1 cellular context compared by ENCODE assay signal in genomic region chr6:26193467-26194328, GRCh38.
TF ChIP-seq lines count a peak whose summit lies in the region.

No MANE protein-coding gene starts in this region.

TF ChIP-seq in K562, 482 proteins besides CTCF, POLR2A, EP300 and RAD21 (continued from another document and continues in another):
- TF ChIP-seq SP1 (CRISPR knock-in tag; IDR thresholded peaks at IDR 0.05) = no peak; the same call in 1 of the 2 replicates
- TF ChIP-seq, protein P1, sequence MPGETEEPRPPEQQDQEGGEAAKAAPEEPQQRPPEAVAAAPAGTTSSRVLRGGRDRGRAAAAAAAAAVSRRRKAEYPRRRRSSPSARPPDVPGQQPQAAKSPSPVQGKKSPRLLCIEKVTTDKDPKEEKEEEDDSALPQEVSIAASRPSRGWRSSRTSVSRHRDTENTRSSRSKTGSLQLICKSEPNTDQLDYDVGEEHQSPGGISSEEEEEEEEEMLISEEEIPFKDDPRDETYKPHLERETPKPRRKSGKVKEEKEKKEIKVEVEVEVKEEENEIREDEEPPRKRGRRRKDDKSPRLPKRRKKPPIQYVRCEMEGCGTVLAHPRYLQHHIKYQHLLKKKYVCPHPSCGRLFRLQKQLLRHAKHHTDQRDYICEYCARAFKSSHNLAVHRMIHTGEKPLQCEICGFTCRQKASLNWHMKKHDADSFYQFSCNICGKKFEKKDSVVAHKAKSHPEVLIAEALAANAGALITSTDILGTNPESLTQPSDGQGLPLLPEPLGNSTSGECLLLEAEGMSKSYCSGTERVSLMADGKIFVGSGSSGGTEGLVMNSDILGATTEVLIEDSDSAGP (CRISPR knock-in tag; IDR thresholded peaks at IDR 0.05) = no peak
- no peak for TF ChIP-seq ZHX1 (conservative IDR thresholded peaks at IDR 0.05; ENCODE audit: low read length)
- peak; percentile 72 for TF ChIP-seq SOX6 (IDR thresholded peaks at IDR 0.05)
- TF ChIP-seq ZNF644 (tag; IDR thresholded peaks at IDR 0.05; ENCODE audit: low read depth) = no peak
- TF ChIP-seq, protein P2, sequence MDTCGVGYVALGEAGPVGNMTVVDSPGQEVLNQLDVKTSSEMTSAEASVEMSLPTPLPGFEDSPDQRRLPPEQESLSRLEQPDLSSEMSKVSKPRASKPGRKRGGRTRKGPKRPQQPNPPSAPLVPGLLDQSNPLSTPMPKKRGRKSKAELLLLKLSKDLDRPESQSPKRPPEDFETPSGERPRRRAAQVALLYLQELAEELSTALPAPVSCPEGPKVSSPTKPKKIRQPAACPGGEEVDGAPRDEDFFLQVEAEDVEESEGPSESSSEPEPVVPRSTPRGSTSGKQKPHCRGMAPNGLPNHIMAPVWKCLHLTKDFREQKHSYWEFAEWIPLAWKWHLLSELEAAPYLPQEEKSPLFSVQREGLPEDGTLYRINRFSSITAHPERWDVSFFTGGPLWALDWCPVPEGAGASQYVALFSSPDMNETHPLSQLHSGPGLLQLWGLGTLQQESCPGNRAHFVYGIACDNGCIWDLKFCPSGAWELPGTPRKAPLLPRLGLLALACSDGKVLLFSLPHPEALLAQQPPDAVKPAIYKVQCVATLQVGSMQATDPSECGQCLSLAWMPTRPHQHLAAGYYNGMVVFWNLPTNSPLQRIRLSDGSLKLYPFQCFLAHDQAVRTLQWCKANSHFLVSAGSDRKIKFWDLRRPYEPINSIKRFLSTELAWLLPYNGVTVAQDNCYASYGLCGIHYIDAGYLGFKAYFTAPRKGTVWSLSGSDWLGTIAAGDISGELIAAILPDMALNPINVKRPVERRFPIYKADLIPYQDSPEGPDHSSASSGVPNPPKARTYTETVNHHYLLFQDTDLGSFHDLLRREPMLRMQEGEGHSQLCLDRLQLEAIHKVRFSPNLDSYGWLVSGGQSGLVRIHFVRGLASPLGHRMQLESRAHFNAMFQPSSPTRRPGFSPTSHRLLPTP (IDR thresholded peaks at IDR 0.05; ENCODE audit: borderline replicate concordance, extremely low read depth, insufficient read length) = no peak
- no peak for TF ChIP-seq ZFX (CRISPR knock-in tag; IDR thresholded peaks at IDR 0.05)
- no peak for TF ChIP-seq CBX1 (IDR thresholded peaks at IDR 0.05; ENCODE audit: low read depth)
- TF ChIP-seq MAFK (IDR thresholded peaks at IDR 0.05; ENCODE audit: low read length) = no peak
- TF ChIP-seq CHD4 (IDR thresholded peaks at IDR 0.05; ENCODE audit: insufficient read depth, insufficient replicate concordance, low read depth, low read length, poor library complexity, severe bottlenecking) = no peak
- no peak for TF ChIP-seq HDAC3 (IDR thresholded peaks at IDR 0.05; ENCODE audit: borderline replicate concordance, partially characterized antibody)
- no peak for TF ChIP-seq ESRRB (CRISPR knock-in tag; IDR thresholded peaks at IDR 0.05; ENCODE audit: borderline replicate concordance)
- no peak for TF ChIP-seq MNT (conservative IDR thresholded peaks at IDR 0.05)
- no peak for TF ChIP-seq KLF10 (CRISPR knock-in tag; IDR thresholded peaks at IDR 0.05)
- TF ChIP-seq ZBED1 (IDR thresholded peaks at IDR 0.05) = no peak; the same call in 1 of the 2 replicates
- TF ChIP-seq ATF1 (CRISPR knock-in tag; IDR thresholded peaks at IDR 0.05) = no peak
- TF ChIP-seq ATF1 (tag; IDR thresholded peaks at IDR 0.05) = no peak
- TF ChIP-seq NCOR1 (IDR thresholded peaks at IDR 0.05) = no peak
- no peak for TF ChIP-seq ADNP (tag; IDR thresholded peaks at IDR 0.05)
- no peak for TF ChIP-seq TAL1 (IDR thresholded peaks at IDR 0.05)
- TF ChIP-seq MYBL2 (IDR thresholded peaks at IDR 0.05; ENCODE audit: low read depth) = no peak
- TF ChIP-seq MYBL2 (CRISPR knock-in tag; IDR thresholded peaks at IDR 0.05; ENCODE audit: borderline replicate concordance) = no peak
- TF ChIP-seq ZNF324 (CRISPR knock-in tag; IDR thresholded peaks at IDR 0.05) = no peak
- no peak for TF ChIP-seq POU5F1 (IDR thresholded peaks at IDR 0.05; ENCODE audit: borderline replicate concordance, low read depth, low read length, partially characterized antibody)
- no peak for TF ChIP-seq SMARCA5 (IDR thresholded peaks at IDR 0.05)
- TF ChIP-seq, protein P3, sequence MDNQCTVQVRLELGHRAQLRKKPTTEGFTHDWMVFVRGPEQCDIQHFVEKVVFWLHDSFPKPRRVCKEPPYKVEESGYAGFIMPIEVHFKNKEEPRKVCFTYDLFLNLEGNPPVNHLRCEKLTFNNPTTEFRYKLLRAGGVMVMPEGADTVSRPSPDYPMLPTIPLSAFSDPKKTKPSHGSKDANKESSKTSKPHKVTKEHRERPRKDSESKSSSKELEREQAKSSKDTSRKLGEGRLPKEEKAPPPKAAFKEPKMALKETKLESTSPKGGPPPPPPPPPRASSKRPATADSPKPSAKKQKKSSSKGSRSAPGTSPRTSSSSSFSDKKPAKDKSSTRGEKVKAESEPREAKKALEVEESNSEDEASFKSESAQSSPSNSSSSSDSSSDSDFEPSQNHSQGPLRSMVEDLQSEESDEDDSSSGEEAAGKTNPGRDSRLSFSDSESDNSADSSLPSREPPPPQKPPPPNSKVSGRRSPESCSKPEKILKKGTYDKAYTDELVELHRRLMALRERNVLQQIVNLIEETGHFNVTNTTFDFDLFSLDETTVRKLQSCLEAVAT (IDR thresholded peaks at IDR 0.05) = peak; percentile 12 to 68; a peak in 2 of 4 replicates
- TF ChIP-seq ZNF12 (CRISPR knock-in tag; IDR thresholded peaks at IDR 0.05) = no peak
- peak; percentile 13; the same call in 1 of the 2 replicates for TF ChIP-seq STAT5A (IDR thresholded peaks at IDR 0.05; ENCODE audit: borderline replicate concordance, low read length)
- TF ChIP-seq NRF1 (conservative IDR thresholded peaks at IDR 0.05 in 1 of 2, IDR thresholded peaks at IDR 0.05 in 1 of 2) = no peak
- TF ChIP-seq HOXB6 (CRISPR knock-in tag; IDR thresholded peaks at IDR 0.05; ENCODE audit: borderline replicate concordance) = no peak
- no peak for TF ChIP-seq ZNF282 (CRISPR knock-in tag; IDR thresholded peaks at IDR 0.05)
- TF ChIP-seq, protein P4, sequence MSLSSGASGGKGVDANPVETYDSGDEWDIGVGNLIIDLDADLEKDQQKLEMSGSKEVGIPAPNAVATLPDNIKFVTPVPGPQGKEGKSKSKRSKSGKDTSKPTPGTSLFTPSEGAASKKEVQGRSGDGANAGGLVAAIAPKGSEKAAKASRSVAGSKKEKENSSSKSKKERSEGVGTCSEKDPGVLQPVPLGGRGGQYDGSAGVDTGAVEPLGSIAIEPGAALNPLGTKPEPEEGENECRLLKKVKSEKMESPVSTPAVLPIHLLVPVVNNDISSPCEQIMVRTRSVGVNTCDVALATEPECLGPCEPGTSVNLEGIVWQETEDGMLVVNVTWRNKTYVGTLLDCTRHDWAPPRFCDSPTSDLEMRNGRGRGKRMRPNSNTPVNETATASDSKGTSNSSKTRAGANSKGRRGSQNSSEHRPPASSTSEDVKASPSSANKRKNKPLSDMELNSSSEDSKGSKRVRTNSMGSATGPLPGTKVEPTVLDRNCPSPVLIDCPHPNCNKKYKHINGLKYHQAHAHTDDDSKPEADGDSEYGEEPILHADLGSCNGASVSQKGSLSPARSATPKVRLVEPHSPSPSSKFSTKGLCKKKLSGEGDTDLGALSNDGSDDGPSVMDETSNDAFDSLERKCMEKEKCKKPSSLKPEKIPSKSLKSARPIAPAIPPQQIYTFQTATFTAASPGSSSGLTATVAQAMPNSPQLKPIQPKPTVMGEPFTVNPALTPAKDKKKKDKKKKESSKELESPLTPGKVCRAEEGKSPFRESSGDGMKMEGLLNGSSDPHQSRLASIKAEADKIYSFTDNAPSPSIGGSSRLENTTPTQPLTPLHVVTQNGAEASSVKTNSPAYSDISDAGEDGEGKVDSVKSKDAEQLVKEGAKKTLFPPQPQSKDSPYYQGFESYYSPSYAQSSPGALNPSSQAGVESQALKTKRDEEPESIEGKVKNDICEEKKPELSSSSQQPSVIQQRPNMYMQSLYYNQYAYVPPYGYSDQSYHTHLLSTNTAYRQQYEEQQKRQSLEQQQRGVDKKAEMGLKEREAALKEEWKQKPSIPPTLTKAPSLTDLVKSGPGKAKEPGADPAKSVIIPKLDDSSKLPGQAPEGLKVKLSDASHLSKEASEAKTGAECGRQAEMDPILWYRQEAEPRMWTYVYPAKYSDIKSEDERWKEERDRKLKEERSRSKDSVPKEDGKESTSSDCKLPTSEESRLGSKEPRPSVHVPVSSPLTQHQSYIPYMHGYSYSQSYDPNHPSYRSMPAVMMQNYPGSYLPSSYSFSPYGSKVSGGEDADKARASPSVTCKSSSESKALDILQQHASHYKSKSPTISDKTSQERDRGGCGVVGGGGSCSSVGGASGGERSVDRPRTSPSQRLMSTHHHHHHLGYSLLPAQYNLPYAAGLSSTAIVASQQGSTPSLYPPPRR (CRISPR knock-in tag; IDR thresholded peaks at IDR 0.05; ENCODE audit: borderline replicate concordance) = no peak
- no peak for TF ChIP-seq MCM5 (IDR thresholded peaks at IDR 0.05; ENCODE audit: low read depth)
- no peak for TF ChIP-seq NCOA1 (IDR thresholded peaks at IDR 0.05; ENCODE audit: low read depth)
- TF ChIP-seq ARID4B (CRISPR knock-in tag; IDR thresholded peaks at IDR 0.05) = no peak
- TF ChIP-seq, protein P5, sequence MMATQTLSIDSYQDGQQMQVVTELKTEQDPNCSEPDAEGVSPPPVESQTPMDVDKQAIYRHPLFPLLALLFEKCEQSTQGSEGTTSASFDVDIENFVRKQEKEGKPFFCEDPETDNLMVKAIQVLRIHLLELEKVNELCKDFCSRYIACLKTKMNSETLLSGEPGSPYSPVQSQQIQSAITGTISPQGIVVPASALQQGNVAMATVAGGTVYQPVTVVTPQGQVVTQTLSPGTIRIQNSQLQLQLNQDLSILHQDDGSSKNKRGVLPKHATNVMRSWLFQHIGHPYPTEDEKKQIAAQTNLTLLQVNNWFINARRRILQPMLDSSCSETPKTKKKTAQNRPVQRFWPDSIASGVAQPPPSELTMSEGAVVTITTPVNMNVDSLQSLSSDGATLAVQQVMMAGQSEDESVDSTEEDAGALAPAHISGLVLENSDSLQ (IDR thresholded peaks at IDR 0.05) = peak; percentile 67
- no peak for TF ChIP-seq TRIM24 (IDR thresholded peaks at IDR 0.05)
- TF ChIP-seq ZNF347 (CRISPR knock-in tag; IDR thresholded peaks at IDR 0.05; ENCODE audit: low read depth) = no peak
- no peak for TF ChIP-seq ZNF23 (CRISPR knock-in tag; IDR thresholded peaks at IDR 0.05)
- TF ChIP-seq SNIP1 (IDR thresholded peaks at IDR 0.05; ENCODE audit: low read depth) = no peak
- TF ChIP-seq SIRT6 (IDR thresholded peaks at IDR 0.05; ENCODE audit: low read depth, low read length) = no peak
- 0 out of 2 replicates have a peak, but pooled peaks have one; percentile 57 for TF ChIP-seq ZC3H8 (IDR thresholded peaks at IDR 0.05)
- TF ChIP-seq NCOA2 (IDR thresholded peaks at IDR 0.05; ENCODE audit: partially characterized antibody in 2 of 2) = peak in 1 of 2 experiments; percentile 4
